Comparison of ENCODE assay signal across 17 cellular contexts in genomic region chr1:229699613-229700242, GRCh38.
DNase-seq lines count a peak whose midpoint lies in the region; ATAC-seq and TF ChIP-seq lines count a peak whose summit lies in the region.
"Had no signal": no experiment of that assay in that cellular context is flagged by ENCODE, and none has a peak within 500 bp of the region (broad histone marks: within the 10 kb centered on the region; RNA-seq: fewer than 3 reads in every experiment).

No MANE protein-coding gene starts in this region.

- H3K36me3 Mint-ChIP-seq in GM23338 (ENCODE audit: low read depth): peaks cover 8% of the 10 kb centered on the region; the same call in 1 of the 3 replicates
- no peaks in the 10 kb centered on the region for H3K36me3 Mint-ChIP-seq in activated CD4-positive, alpha-beta T cell treated with anti-CD3 and anti-CD28 coated beads, Interleukin-2, amount 10 ng/mL, durations not matched to agents 7 days and 5 days (ENCODE audit: low read depth)

- TF ChIP-seq CTCF in astrocyte of the spinal cord (IDR thresholded peaks at IDR 0.05; ENCODE audit: low read depth, low read length) (no peak), heart right ventricle (IDR thresholded peaks at IDR 0.05) (no peak), OCI-LY7 (conservative IDR thresholded peaks at IDR 0.05; ENCODE audit: low read length) (no peak), GM23338 (conservative IDR thresholded peaks at IDR 0.05; ENCODE audit: low read depth in 2 of 2) (no peak)

- H3K4me1 ChIP-seq in heart right ventricle: peaks cover 0 to 17% (median 5%) of the 10 kb centered on the region in 9 donors
- peaks cover 31% of the 10 kb centered on the region for H3K4me1 ChIP-seq in OCI-LY7 (ENCODE audit: insufficient read depth, low read length, poor library complexity, severe bottlenecking)
- peaks cover 28% of the 10 kb centered on the region for H3K4me1 ChIP-seq in GM23338 (ENCODE audit: insufficient read depth)
- H3K4me1 ChIP-seq: ascending aorta, upper lobe of left lung had no signal

- ATAC-seq in heart right ventricle (peak in 7 of 8 donors; percentile 11 to 70 (median 29)), GM23338 (no peak)

- H3K4me1 Mint-ChIP-seq in GM23338: peaks cover 28% of the 10 kb centered on the region
- no peaks in the 10 kb centered on the region for H3K4me1 Mint-ChIP-seq in activated CD4-positive, alpha-beta T cell treated with anti-CD3 and anti-CD28 coated beads, Interleukin-2, amount 10 ng/mL, durations not matched to agents 7 days and 5 days

- H3K27me3 Mint-ChIP-seq in GM23338 (ENCODE audit: insufficient read depth, low read depth, poor library complexity): peaks cover 8% of the 10 kb centered on the region
- H3K27me3 Mint-ChIP-seq in activated CD4-positive, alpha-beta T cell treated with anti-CD3 and anti-CD28 coated beads, Interleukin-2, amount 10 ng/mL, durations not matched to agents 7 days and 5 days: no peaks in the 10 kb centered on the region
- H3K27me3 Mint-ChIP-seq: CD4-positive, alpha-beta T cell had no signal

- no peak overlapping the region for H3K4me3 Mint-ChIP-seq in GM23338
- no peak overlapping the region for H3K4me3 Mint-ChIP-seq in activated CD4-positive, alpha-beta T cell treated with anti-CD3 and anti-CD28 coated beads, Interleukin-2, amount 10 ng/mL, durations not matched to agents 7 days and 5 days
- H3K4me3 Mint-ChIP-seq: CD4-positive, alpha-beta T cell had no signal

- POLR2A ChIA-PET in OCI-LY7 (lab: Charles Lee): no interaction called here
- POLR2A ChIA-PET in activated CD4-positive, alpha-beta T cell treated with anti-CD3 and anti-CD28 coated beads, Interleukin-2, amount 10 ng/mL, durations not matched to agents 7 days and 5 days (lab: Charles Lee): no interaction called here

- H4K20me1 ChIP-seq in OCI-LY7 (ENCODE audit: insufficient read depth, low read length): no peaks in the 10 kb centered on the region
- H4K20me1 ChIP-seq in GM23338 (replicated peaks; ENCODE audit: insufficient read depth): no peaks in the 10 kb centered on the region

- H3K79me2 ChIP-seq in OCI-LY7 (ENCODE audit: insufficient read depth, low read depth, low read length): no peaks in the 10 kb centered on the region
- H3K79me2 ChIP-seq in GM23338 (replicated peaks; ENCODE audit: insufficient read depth): no peaks in the 10 kb centered on the region

- in situ Hi-C loops in astrocyte of the spinal cord (cut with HindIII; ENCODE audit: low sequenced_read_pairs): no loop called here

- H3K9me3 ChIP-seq in heart right ventricle: peaks cover 0 to 4% (median 0%) of the 10 kb centered on the region in 11 donors
- no peaks in the 10 kb centered on the region for H3K9me3 ChIP-seq in OCI-LY7 (ENCODE audit: low read length)
- H3K9me3 ChIP-seq: ascending aorta, upper lobe of left lung had no signal

- no peaks in the 10 kb centered on the region for H3K36me3 ChIP-seq in heart right ventricle
- H3K36me3 ChIP-seq in OCI-LY7 (ENCODE audit: insufficient read depth, low read length): no peaks in the 10 kb centered on the region
- H3K36me3 ChIP-seq in GM23338 (ENCODE audit: insufficient read depth): no peaks in the 10 kb centered on the region
- H3K36me3 ChIP-seq: ascending aorta, upper lobe of left lung had no signal

- intact Hi-C loops in heart right ventricle (cut with DNase I) (no loop called here), OCI-LY7 (cut with micrococcal nuclease; ENCODE audit: unreplicated experiment) (no loop called here)

- H3K27ac Mint-ChIP-seq in GM23338: no peak overlapping the region
- no peak overlapping the region for H3K27ac Mint-ChIP-seq in activated CD4-positive, alpha-beta T cell treated with anti-CD3 and anti-CD28 coated beads, Interleukin-2, amount 10 ng/mL, durations not matched to agents 7 days and 5 days
- H3K27ac Mint-ChIP-seq: CD4-positive, alpha-beta T cell had no signal

- BruUV-seq in OCI-LY7 (replicated peaks; lab: Mats Ljungman, UMichigan): no TSS peak

- H2AFZ ChIP-seq in OCI-LY7 (ENCODE audit: low read length) (no peak overlapping the region; the same call in 1 of the 2 replicates), GM23338 (no peak overlapping the region)

- DNase-seq in NCI-H1694 (lab: John Stamatoyannopoulos, UW) (peak; percentile 6), NCI-H1694 treated with DMSO at 0.1 percent for 48 hours (lab: John Stamatoyannopoulos, UW) (no peak), astrocyte of the spinal cord (ENCODE audit: low read depth, low spot score) (peak; percentile 35), heart right ventricle (no peak), skeletal muscle cell (ENCODE audit: low read depth) (peak; percentile 56), OCI-LY7 (ENCODE audit: low spot score) (no peak), GM23338 (ENCODE audit: low spot score) (no peak)
- DNase-seq in activated CD4-positive, alpha-beta T cell treated with anti-CD3 and anti-CD28 coated beads, Interleukin-2, amount 10 ng/mL, durations not matched to agents 7 days and 5 days: no peak
- DNase-seq: activated gamma-delta T cell treated with Interleukin-2 at 50 U/mL for 16 hours; CD4-positive, alpha-beta T cell; NCI-H187 treated with DMSO at 0.1 percent for 48 hours; NCI-H774; stimulated activated CD4-positive, alpha-beta T cell treated with anti-CD3 and anti-CD28 coated beads, Interleukin-12 subunit alpha, Interleukin-12 subunit beta, amount 100 ng/mL, for 4 hours; stimulated activated naive CD4-positive, alpha-beta T cell; upper lobe of left lung had no signal

- H3K27ac ChIP-seq in heart right ventricle: no peak overlapping the region
- H3K27ac ChIP-seq in OCI-LY7 (ENCODE audit: low read depth, low read length, poor library complexity, severe bottlenecking): no peak overlapping the region
- H3K27ac ChIP-seq in GM23338 (ENCODE audit: low read depth): no peak overlapping the region
- H3K27ac ChIP-seq: 22Rv1, upper lobe of left lung had no signal

- 47 to 53% methylated on average over 7 of the region's 7 CpGs for WGBS in heart right ventricle, 2 donors

- no peaks in the 10 kb centered on the region for H3K9me2 ChIP-seq in OCI-LY7 (ENCODE audit: insufficient read depth, low read length)
- H3K9me2 ChIP-seq in GM23338 (ENCODE audit: insufficient read depth): peaks cover 17% of the 10 kb centered on the region

- H3K4me2 ChIP-seq in OCI-LY7 (ENCODE audit: low read length) (no peak overlapping the region), GM23338 (no peak overlapping the region)

- no peaks in the 10 kb centered on the region for H3K27me3 ChIP-seq in heart right ventricle
- H3K27me3 ChIP-seq in GM23338 (ENCODE audit: insufficient read depth): no peaks in the 10 kb centered on the region
- H3K27me3 ChIP-seq: ascending aorta, upper lobe of left lung had no signal

- peaks cover 3% of the 10 kb centered on the region; the same call in 2 of the 3 replicates for H3K9me3 Mint-ChIP-seq in GM23338
- no peaks in the 10 kb centered on the region for H3K9me3 Mint-ChIP-seq in activated CD4-positive, alpha-beta T cell treated with anti-CD3 and anti-CD28 coated beads, Interleukin-2, amount 10 ng/mL, durations not matched to agents 7 days and 5 days
- H3K9me3 Mint-ChIP-seq: CD4-positive, alpha-beta T cell had no signal

- H3F3A ChIP-seq in GM23338 (replicated peaks; ENCODE audit: low read depth): 0 out of 2 replicates have a peak, but pooled peaks cover 3% of the 10 kb centered on the region

- CTCF ChIA-PET in OCI-LY7 (lab: Charles Lee; ENCODE audit: unreplicated experiment): no interaction called here
- CTCF ChIA-PET in activated CD4-positive, alpha-beta T cell treated with anti-CD3 and anti-CD28 coated beads, Interleukin-2, amount 10 ng/mL, durations not matched to agents 7 days and 5 days (lab: Charles Lee): no interaction called here

- H3K4me3 ChIP-seq in astrocyte of the spinal cord (ENCODE audit: low read depth, low read length) (no peak overlapping the region), heart right ventricle (no peak overlapping the region), skeletal muscle cell (ENCODE audit: low read depth, low read length) (no peak overlapping the region), OCI-LY7 (ENCODE audit: low read depth, low read length, poor library complexity, severe bottlenecking) (no peak overlapping the region), GM23338 (no peak overlapping the region)
- H3K4me3 ChIP-seq: ascending aorta, upper lobe of left lung had no signal

TF ChIP-seq in GM23338, 12 proteins besides CTCF, POLR2A, EP300 and RAD21 (continues in another document):
- TF ChIP-seq NANOG (IDR thresholded peaks at IDR 0.05; ENCODE audit: borderline replicate concordance) (no peak), POLR2AphosphoS5 (IDR thresholded peaks at IDR 0.05; ENCODE audit: low read depth) (no peak), ZNF114 (CRISPR knock-in tag; IDR thresholded peaks at IDR 0.05) (no peak), STAT1 (IDR thresholded peaks at IDR 0.05; ENCODE audit: unreplicated experiment) (no peak), ZNF331 (CRISPR knock-in tag; IDR thresholded peaks at IDR 0.05; ENCODE audit: low read depth) (no peak), EZH2 (IDR thresholded peaks at IDR 0.05; ENCODE audit: low read depth, unreplicated experiment) (no peak), JUNB (IDR thresholded peaks at IDR 0.05; ENCODE audit: unreplicated experiment) (no peak), CREB1 (CRISPR knock-in tag; IDR thresholded peaks at IDR 0.05; ENCODE audit: low read depth) (no peak), EZH2phosphoT487 (IDR thresholded peaks at IDR 0.05; ENCODE audit: unreplicated experiment) (no peak)
- TF ChIP-seq, protein P1, sequence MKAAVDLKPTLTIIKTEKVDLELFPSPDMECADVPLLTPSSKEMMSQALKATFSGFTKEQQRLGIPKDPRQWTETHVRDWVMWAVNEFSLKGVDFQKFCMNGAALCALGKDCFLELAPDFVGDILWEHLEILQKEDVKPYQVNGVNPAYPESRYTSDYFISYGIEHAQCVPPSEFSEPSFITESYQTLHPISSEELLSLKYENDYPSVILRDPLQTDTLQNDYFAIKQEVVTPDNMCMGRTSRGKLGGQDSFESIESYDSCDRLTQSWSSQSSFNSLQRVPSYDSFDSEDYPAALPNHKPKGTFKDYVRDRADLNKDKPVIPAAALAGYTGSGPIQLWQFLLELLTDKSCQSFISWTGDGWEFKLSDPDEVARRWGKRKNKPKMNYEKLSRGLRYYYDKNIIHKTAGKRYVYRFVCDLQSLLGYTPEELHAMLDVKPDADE (IDR thresholded peaks at IDR 0.05): no peak

Comparison
In these comparisons a context has a peak if more than half of its experiments do, and no peak if none do; other contexts are left out.
1. DNase-seq: peak in NCI-H1694 (single experiment), astrocyte of the spinal cord (single experiment) and skeletal muscle cell (single experiment); none in NCI-H1694 treated with DMSO at 0.1 percent for 48 hours (single experiment), heart right ventricle (0 of 2), OCI-LY7 (single experiment), GM23338 (single experiment) and activated CD4-positive, alpha-beta T cell treated with anti-CD3 and anti-CD28 coated beads, Interleukin-2, amount 10 ng/mL, durations not matched to agents 7 days and 5 days (single experiment).